Comparison of ENCODE assay signal across 12 cellular contexts in the genomic region with DNA sequence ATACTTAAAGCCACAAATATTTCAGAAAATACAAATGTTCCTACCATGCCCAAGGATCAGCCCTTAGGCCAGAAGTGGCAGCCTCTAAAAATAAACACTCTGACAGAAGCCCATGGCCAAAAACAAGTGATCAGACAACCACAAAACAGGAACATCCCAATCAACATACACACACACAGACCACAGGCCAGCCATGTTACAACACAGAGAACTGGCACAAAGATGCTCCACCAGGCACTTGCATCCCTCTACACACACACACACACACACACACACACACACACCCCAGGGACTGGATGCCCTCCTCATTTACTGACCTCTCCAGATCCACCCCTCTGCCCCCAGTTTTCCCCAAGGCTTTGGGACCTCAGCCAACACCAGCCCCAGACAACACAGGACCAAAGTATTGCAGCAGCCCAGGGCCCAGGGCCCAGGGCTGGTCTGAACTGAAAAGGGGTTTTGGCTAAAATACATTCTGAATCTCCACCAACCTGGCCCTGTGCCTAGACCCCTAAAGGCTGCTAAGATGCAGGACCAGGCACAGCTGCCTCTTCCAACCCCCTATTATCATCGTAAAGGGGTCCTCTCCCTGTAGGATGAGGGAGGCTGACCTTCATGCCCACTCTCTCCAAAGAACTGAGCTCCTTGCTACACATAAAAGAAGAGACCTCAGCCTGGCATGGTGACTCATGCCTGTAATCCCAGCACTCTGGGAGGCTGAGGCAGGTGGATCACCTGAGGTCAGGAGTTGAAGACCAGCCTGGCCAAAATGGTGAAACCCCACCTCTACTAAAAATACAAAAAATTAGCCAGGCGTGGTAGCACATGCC.
DNase-seq lines count a peak whose midpoint lies in the region; ATAC-seq and TF ChIP-seq lines count a peak whose summit lies in the region.
"Had no signal": no experiment of that assay in that cellular context is flagged by ENCODE, and none has a peak within 500 bp of the region (broad histone marks: within the 10 kb centered on the region; RNA-seq: fewer than 3 reads in every experiment).

No MANE protein-coding gene starts in this region.

- DNase-seq in BE2C = peak; percentile 48
- DNase-seq in RPMI7951 (ENCODE audit: low read depth) = peak; percentile 77
- DNase-seq in fibroblast of the aortic adventitia (ENCODE audit: low read depth) = peak; percentile 60
- no peak for DNase-seq in osteocyte (ENCODE audit: extremely low spot score, unreplicated experiment)
- DNase-seq in NCI-H510A treated with DMSO at 0.1 percent for 48 hours (lab: John Stamatoyannopoulos, UW) = no peak
- no peak for DNase-seq in Karpas-422
- no peak for DNase-seq in RKO (ENCODE audit: low spot score)
- DNase-seq: Caco-2, endodermal cell, PC-9 had no signal

- TF ChIP-seq CTCF in BE2C (IDR thresholded peaks at IDR 0.05; ENCODE audit: low read depth, low read length) (no peak), fibroblast of the aortic adventitia (IDR thresholded peaks at IDR 0.05; ENCODE audit: insufficient read depth, low read length) (no peak), osteocyte (IDR thresholded peaks at IDR 0.05) (no peak)

- H3K27me3 Mint-ChIP-seq in osteocyte (ENCODE audit: unreplicated experiment) = no peaks in the 10 kb centered on the region

- no peaks in the 10 kb centered on the region for H4K20me1 ChIP-seq in Karpas-422 (ENCODE audit: insufficient read depth, low read depth, low read length)

- no peak overlapping the region for H2AFZ ChIP-seq in Karpas-422 (ENCODE audit: low read length)
- H2AFZ ChIP-seq: neural progenitor cell, PC-9 had no signal

- H3K4me3 ChIP-seq in BE2C (ENCODE audit: low read depth, low read length) (no peak overlapping the region), fibroblast of the aortic adventitia (ENCODE audit: low read depth, low read length) (no peak overlapping the region), Karpas-422 (ENCODE audit: low read length) (no peak overlapping the region)
- H3K4me3 ChIP-seq: neural progenitor cell, PC-9 had no signal

- no peaks in the 10 kb centered on the region for H3K79me2 ChIP-seq in Karpas-422 (ENCODE audit: low read length)

- H3K4me1 Mint-ChIP-seq in osteocyte (ENCODE audit: unreplicated experiment) = peaks cover 52% of the 10 kb centered on the region

- no peak overlapping the region for H3K4me2 ChIP-seq in Karpas-422 (ENCODE audit: low read depth, low read length, poor library complexity, severe bottlenecking)
- H3K4me2 ChIP-seq: neural progenitor cell had no signal

- H3K9me3 ChIP-seq in BE2C (no peaks in the 10 kb centered on the region), Karpas-422 (ENCODE audit: low read length) (no peaks in the 10 kb centered on the region)
- H3K9me3 ChIP-seq: Caco-2 had no signal

- ATAC-seq in GM21526 (IDR thresholded peaks at IDR 0.05; ENCODE audit: low FRiP score, unreplicated experiment) = no peak

- H3K27ac ChIP-seq in Karpas-422 (ENCODE audit: low read length) = no peak overlapping the region
- H3K27ac ChIP-seq: neural progenitor cell, PC-9 had no signal

- no peaks in the 10 kb centered on the region for H3K9me3 Mint-ChIP-seq in osteocyte (ENCODE audit: unreplicated experiment)
- H3K9me3 Mint-ChIP-seq: endodermal cell, neural progenitor cell had no signal

- H3K9me2 ChIP-seq in Karpas-422 (replicated peaks; ENCODE audit: insufficient read depth, low read length) = no peaks in the 10 kb centered on the region

- H3K27me3 ChIP-seq in BE2C (no peaks in the 10 kb centered on the region), Karpas-422 (ENCODE audit: low read length) (no peaks in the 10 kb centered on the region)

- peaks cover 39% of the 10 kb centered on the region for H3K36me3 Mint-ChIP-seq in osteocyte (ENCODE audit: unreplicated experiment)
- H3K36me3 Mint-ChIP-seq: neural progenitor cell had no signal

- H3K36me3 ChIP-seq in BE2C (peaks cover 52% of the 10 kb centered on the region), Karpas-422 (ENCODE audit: insufficient read depth, low read length) (no peaks in the 10 kb centered on the region)
- H3K36me3 ChIP-seq: neural progenitor cell had no signal

- no peak overlapping the region for H3K9ac ChIP-seq in Karpas-422 (ENCODE audit: low read length)
- H3K9ac ChIP-seq: neural progenitor cell had no signal

- H3K4me1 ChIP-seq in BE2C (peaks cover 23% of the 10 kb centered on the region), Karpas-422 (ENCODE audit: low read length) (no peaks in the 10 kb centered on the region)

- H3K4me3 Mint-ChIP-seq in osteocyte (ENCODE audit: unreplicated experiment) = no peak overlapping the region
- H3K4me3 Mint-ChIP-seq: endodermal cell, neural progenitor cell had no signal

- peak overlapping the region; percentile 78 for H3K27ac Mint-ChIP-seq in osteocyte (ENCODE audit: unreplicated experiment)
- H3K27ac Mint-ChIP-seq: endodermal cell had no signal

Comparison
In these comparisons a context has a peak if more than half of its experiments do, and no peak if none do; other contexts are left out.
1. DNase-seq: peak in BE2C (single experiment), RPMI7951 (single experiment) and fibroblast of the aortic adventitia (single experiment); none in osteocyte (single experiment), NCI-H510A treated with DMSO at 0.1 percent for 48 hours (single experiment), Karpas-422 (single experiment) and RKO (single experiment).